Comparison of ENCODE assay signal across 19 cellular contexts in genomic region chr17:61469949-61470348, GRCh38. TPM values are rescaled to one million over a fixed set of nuclear protein-coding genes. Genes with fewer than 3 reads are reported as not detected.
DNase-seq lines count a peak whose midpoint lies in the region; FAIRE-seq and TF ChIP-seq lines count a peak whose summit lies in the region.
"Had no signal": no experiment of that assay in that cellular context is flagged by ENCODE, and none has a peak within 500 bp of the region (broad histone marks: within the 10 kb centered on the region; RNA-seq: fewer than 3 reads in every experiment).

No MANE protein-coding gene starts in this region.

- TF ChIP-seq RAD21 in H1 (IDR thresholded peaks at IDR 0.05 in 1 of 2, conservative IDR thresholded peaks at IDR 0.05 in 1 of 2; ENCODE audit: low read depth in 2 of 2, low read length in 2 of 2), result no peak

- no peak overlapping the region for H3K9ac ChIP-seq in H1 (replicated peaks in 1 of 4; ENCODE audit: extremely low read depth in 1 of 4, low read depth in 3 of 4, low read length in 3 of 4)
- H3K9ac ChIP-seq: BLaER1 treated with 17β-estradiol and CSF1 and Interleukin-3, amounts not matched to agents 10 nM and 100 nM had no signal

- no peaks in the 10 kb centered on the region for H3K36me3 Mint-ChIP-seq in Calu3 (ENCODE audit: insufficient read depth, unreplicated experiment)

- no peak overlapping the region for H2AFZ ChIP-seq in H1 (ENCODE audit: low read length)

- no peak for TF ChIP-seq EP300 in H1 (IDR thresholded peaks at IDR 0.05; ENCODE audit: borderline replicate concordance in 1 of 2, low read depth in 2 of 2, low read length in 2 of 2)
- no peak for TF ChIP-seq EP300 in sigmoid colon (IDR thresholded peaks at IDR 0.05)

- H3K4me1 Mint-ChIP-seq in Calu3 (ENCODE audit: low read depth, unreplicated experiment), result no peaks in the 10 kb centered on the region

- H2AK5ac ChIP-seq in H1 (ENCODE audit: low read depth, low read length), result peak overlapping the region; percentile 19; the same call in 1 of the 2 replicates

- H2BK20ac ChIP-seq in H1 (ENCODE audit: low read length), result no peak overlapping the region

- intact Hi-C loops in sigmoid colon (cut with DNase I), result no loop called here
- intact Hi-C loops in Calu3 (cut with micrococcal nuclease; ENCODE audit: unreplicated experiment), result no loop called here

- H3K4me3 ChIP-seq in HEK293 (ENCODE audit: low read depth, low read length) (no peak overlapping the region), H1 (ENCODE audit: extremely low read depth in 1 of 4, insufficient read depth in 2 of 4, low read depth in 3 of 4, low read length in 4 of 4) (no peak overlapping the region), sigmoid colon (no peak overlapping the region)
- H3K4me3 ChIP-seq: BLaER1 treated with 17β-estradiol and CSF1 and Interleukin-3, amounts not matched to agents 10 nM and 100 nM had no signal

- H3K27me3 Mint-ChIP-seq in Calu3 (ENCODE audit: unreplicated experiment), result peaks cover 18% of the 10 kb centered on the region

- H3K4me1 ChIP-seq in HEK293 (ENCODE audit: control insufficient read depth, insufficient read depth, low read length) (peaks cover 6% of the 10 kb centered on the region), H1 (replicated peaks in 1 of 4; ENCODE audit: control insufficient read depth in 3 of 4, insufficient read depth in 4 of 4, low read length in 3 of 4) (peaks cover 4 to 9% (median 6%) of the 10 kb centered on the region in 4 experiments; a peak in 6 of 7 replicates), sigmoid colon (no peaks in the 10 kb centered on the region)

- CTCF ChIA-PET in HEK293 (lab: Yijun Ruan, JAX) (interaction anchor here (0.6 to 1.0 kb wide), 3 partner anchors 10 to 421 kb away, joined by 3 to 5 read pairs (median 3); no protein-coding TSS in a partner anchor), H1 (lab: Charles Lee; ENCODE audit: partially characterized antibody) (interaction anchor here (0.6 to 14.5 kb wide), 11 partner anchors 12 to 105 kb away, joined by 3 to 171 read pairs (median 10); partner anchors contain the start of gene TBX4), Calu3 (lab: Charles Lee) (no interaction called here)

- H3K23me2 ChIP-seq in H1 (ENCODE audit: low read depth, low read length), result no peaks in the 10 kb centered on the region

- FAIRE-seq in H1 (lab: Jason Lieb, UNC) (no peak), D721Med (lab: Jason Lieb, UNC) (no peak)
- FAIRE-seq: G401.6, GM12892 had no signal

- TF ChIP-seq POLR2A in H1 (IDR thresholded peaks at IDR 0.05; ENCODE audit: control extremely low read depth in 1 of 2, low read depth in 2 of 2, low read length in 2 of 2) (no peak), sigmoid colon (IDR thresholded peaks at IDR 0.05) (no peak)

- no peaks in the 10 kb centered on the region for H3K79me2 ChIP-seq in H1 (ENCODE audit: control insufficient read depth in 1 of 2, insufficient read depth in 2 of 2, low read length in 2 of 2)

- no peak overlapping the region for H2BK5ac ChIP-seq in H1 (ENCODE audit: low read depth, low read length)

- BruUV-seq in Calu3 (replicated peaks; lab: Mats Ljungman, UMichigan), result no TSS peak

- H3K4me2 ChIP-seq in H1 (ENCODE audit: insufficient read depth in 1 of 2, low read depth in 2 of 2, low read length in 2 of 2), result no peak overlapping the region
- H3K4me2 ChIP-seq: BLaER1 treated with 17β-estradiol and CSF1 and Interleukin-3, amounts not matched to agents 10 nM and 100 nM had no signal

- no peak overlapping the region for H2BK12ac ChIP-seq in H1 (ENCODE audit: low read depth, low read length)

- H3K18ac ChIP-seq in H1 (ENCODE audit: extremely low read depth, low read length), result no peak overlapping the region

- no peak overlapping the region for H3K23ac ChIP-seq in H1 (ENCODE audit: insufficient read length)

- no peaks in the 10 kb centered on the region for H3K79me1 ChIP-seq in H1 (ENCODE audit: low read depth, low read length)

- WGBS in H1 (ENCODE audit: extremely low coverage in 1 of 2, insufficient coverage in 1 of 2, insufficient read length in 1 of 2, insufficient replicate concordance in 2 of 2, low coverage in 1 of 2, low lambda C conversion rate in 2 of 2, missing lambda C conversion rate in 1 of 2), 2 experiments, result 93% methylated on average over 5 of the region's 5 CpGs; no CpG with 5 or more reads in 1 of the 2 experiments
- WGBS in sigmoid colon, 2 donors, result 92 to 96% methylated on average over 5 of the region's 5 CpGs

- no peak overlapping the region for H3K14ac ChIP-seq in H1 (ENCODE audit: insufficient read length)

- H3K27ac Mint-ChIP-seq in Calu3 (ENCODE audit: unreplicated experiment), result no peak overlapping the region
- H3K27ac Mint-ChIP-seq: CD4-positive, alpha-beta T cell had no signal

- H3K27ac ChIP-seq in HEK293 (ENCODE audit: extremely low read depth, low read depth, low read length) (no peak overlapping the region), H1 (ENCODE audit: low read depth, low read length) (no peak overlapping the region), sigmoid colon (no peak overlapping the region)
- H3K27ac ChIP-seq: BLaER1 treated with 17β-estradiol and CSF1 and Interleukin-3, amounts not matched to agents 10 nM and 100 nM had no signal

- no peaks in the 10 kb centered on the region for H3K9me3 ChIP-seq in HEK293 (ENCODE audit: control insufficient read depth, insufficient read depth, low read depth, low read length)
- H3K9me3 ChIP-seq in H1 (ENCODE audit: insufficient read depth in 2 of 2, low read depth in 1 of 2, low read length in 1 of 2), result no peaks in the 10 kb centered on the region
- H3K9me3 ChIP-seq in sigmoid colon, result no peaks in the 10 kb centered on the region
- H3K9me3 ChIP-seq: BLaER1 treated with 17β-estradiol and CSF1 and Interleukin-3, amounts not matched to agents 10 nM and 100 nM had no signal

- POLR2A ChIA-PET in HEK293 (lab: Yijun Ruan, JAX), result no interaction called here
- POLR2A ChIA-PET in H1 (lab: Charles Lee; ENCODE audit: partially characterized antibody), result interaction anchor here (0.6 to 1.4 kb wide), 2 partner anchors 23 to 146 kb away, joined by 3 read pairs; no protein-coding TSS in a partner anchor

- DNase-seq in activated effector memory CD4-positive, alpha-beta T cell treated with anti-CD3 and anti-CD28 coated beads, Interleukin-2, amount 50 U/mL, for 16 hours, result peak; percentile 22
- no peak for DNase-seq in activated effector memory CD4-positive, alpha-beta T cell treated with Interleukin-2 at 50 U/mL for 16 hours
- no peak for DNase-seq in H1 (ENCODE audit: low read depth in 1 of 2, low spot score in 2 of 2)
- DNase-seq in sigmoid colon, result peak; percentile 15
- no peak for DNase-seq in D721Med (ENCODE audit: insufficient read length, low spot score)
- DNase-seq in Calu3, result no peak
- no peak for DNase-seq in cerebellar nuclear complex (lab: John Stamatoyannopoulos, UW)
- DNase-seq: 8988T; ACHN; CD4-positive, alpha-beta T cell; DMS153; DMS79 treated with DMSO at 0.1 percent for 48 hours; EL; GOT3; HCEC 1CT had no signal

- no peak overlapping the region for H4K5ac ChIP-seq in H1 (ENCODE audit: insufficient read length, low read depth, low read length)

- no peak overlapping the region for H3K4me3 Mint-ChIP-seq in Calu3 (ENCODE audit: low read depth, unreplicated experiment)
- H3K4me3 Mint-ChIP-seq: CD4-positive, alpha-beta T cell had no signal

- H4K91ac ChIP-seq in H1 (replicated peaks; ENCODE audit: insufficient read length, low read length), result no peak overlapping the region

- TF ChIP-seq CTCF in HEK293 (tag by site-specific recombination; IDR thresholded peaks at IDR 0.05) (no peak), H1 (IDR thresholded peaks at IDR 0.05; ENCODE audit: control extremely low read depth in 1 of 3, insufficient read depth in 1 of 3, low read depth in 1 of 3, low read length in 3 of 3) (no peak), sigmoid colon (IDR thresholded peaks at IDR 0.05) (no peak), D721Med (IDR thresholded peaks at IDR 0.05; ENCODE audit: insufficient read depth, missing control alignments) (no peak), Calu3 (IDR thresholded peaks at IDR 0.05; ENCODE audit: unreplicated experiment) (no peak)

- no peak overlapping the region for H2BK15ac ChIP-seq in H1 (ENCODE audit: low read length)

- no peak overlapping the region for H3K4ac ChIP-seq in H1 (replicated peaks; ENCODE audit: insufficient read length, low read depth, low read length)

- H3K9me3 Mint-ChIP-seq in Calu3 (ENCODE audit: low read depth, unreplicated experiment), result no peaks in the 10 kb centered on the region
- H3K9me3 Mint-ChIP-seq: CD4-positive, alpha-beta T cell had no signal

- H3K36me3 ChIP-seq in HEK293 (ENCODE audit: control insufficient read depth in 2 of 2, insufficient read depth in 1 of 2, low read length in 2 of 2), result no peaks in the 10 kb centered on the region
- H3K36me3 ChIP-seq in H1 (ENCODE audit: control insufficient read depth in 2 of 4, insufficient read depth in 4 of 4, low read length in 3 of 4), result no peaks in the 10 kb centered on the region
- no peaks in the 10 kb centered on the region for H3K36me3 ChIP-seq in sigmoid colon
- H3K36me3 ChIP-seq: BLaER1 treated with 17β-estradiol and CSF1 and Interleukin-3, amounts not matched to agents 10 nM and 100 nM had no signal

- no peak overlapping the region for H2BK120ac ChIP-seq in H1 (replicated peaks; ENCODE audit: low read depth, low read length)

- H3K27me3 ChIP-seq in H1 (replicated peaks in 1 of 4; ENCODE audit: control insufficient read depth in 3 of 4, extremely low read depth in 1 of 4, insufficient read depth in 3 of 4, low read length in 3 of 4) (peaks cover 7 to 36% (median 27%) of the 10 kb centered on the region in 4 experiments), sigmoid colon (no peaks in the 10 kb centered on the region)
- H3K27me3 ChIP-seq: BLaER1 treated with 17β-estradiol and CSF1 and Interleukin-3, amounts not matched to agents 10 nM and 100 nM had no signal

- H4K20me1 ChIP-seq in H1 (replicated peaks in 1 of 2; ENCODE audit: control insufficient read depth in 1 of 2, insufficient read depth in 2 of 2, low read length in 2 of 2), result no peaks in the 10 kb centered on the region
- H4K20me1 ChIP-seq: BLaER1 treated with 17β-estradiol and CSF1 and Interleukin-3, amounts not matched to agents 10 nM and 100 nM had no signal

- H3K56ac ChIP-seq in H1 (replicated peaks; ENCODE audit: insufficient read length, low read depth, low read length), result no peak overlapping the region

- H4K8ac ChIP-seq in H1 (ENCODE audit: extremely low read depth, insufficient read depth, low read length), result no peak overlapping the region

RNA-seq across cellular contexts. Expression of gene TBX4, which starts 17.7 kb away (rescaled TPM):
- total RNA-seq in H1 (2021; fragmentation: NEBNext Ultra II Directional; extraction: Animal tissue kit (Norgen Biotek cat#: 25700)), result not detected in 2 replicates
- 0.02 TPM in 1 of 2 replicates, not detected in the other for polyA plus RNA-seq in H1 (2011; rRNA removed)
- polyA plus RNA-seq in H1 (2011; cell fraction: cytosol; rRNA removed), result not detected
- not detected for polyA plus RNA-seq in H1 (2011; cell fraction: nucleus; rRNA removed)
- 0.15 to 0.34 TPM in 2 of 4 replicates, not detected in the others for polyA plus RNA-seq in H1 (2012, experiment 1 of 2)
- polyA plus RNA-seq in H1 (2012, experiment 2 of 2), result 0.04 TPM
- polyA plus RNA-seq in H1 (2013, experiment 1 of 2), result not detected
- polyA plus RNA-seq in H1 (2013, experiment 2 of 2), result 0.02 TPM
- polyA minus RNA-seq in H1 (2011; rRNA and poly(A)+ RNA removed), result not detected in 2 replicates
- not detected for polyA minus RNA-seq in H1 (2011; cell fraction: cytosol; rRNA and poly(A)+ RNA removed)
- not detected for polyA minus RNA-seq in H1 (2011; cell fraction: nucleus; rRNA and poly(A)+ RNA removed)
- total RNA-seq in sigmoid colon, result not detected
- not detected for polyA plus RNA-seq in sigmoid colon
- total RNA-seq in Calu3 (2022), result not detected in 2 replicates
- total RNA-seq: CD4-positive, alpha-beta T cell had no signal

Comparison
In these comparisons a context has a peak if more than half of its experiments do, and no peak if none do; other contexts are left out.
1. DNase-seq: peak in activated effector memory CD4-positive, alpha-beta T cell treated with anti-CD3 and anti-CD28 coated beads, Interleukin-2, amount 50 U/mL, for 16 hours (single experiment) and sigmoid colon (single experiment); none in activated effector memory CD4-positive, alpha-beta T cell treated with Interleukin-2 at 50 U/mL for 16 hours (single experiment), H1 (0 of 2), D721Med (single experiment), Calu3 (single experiment) and cerebellar nuclear complex (0 of 2).